16 cellular contexts compared by ENCODE assay signal in the genomic region with DNA sequence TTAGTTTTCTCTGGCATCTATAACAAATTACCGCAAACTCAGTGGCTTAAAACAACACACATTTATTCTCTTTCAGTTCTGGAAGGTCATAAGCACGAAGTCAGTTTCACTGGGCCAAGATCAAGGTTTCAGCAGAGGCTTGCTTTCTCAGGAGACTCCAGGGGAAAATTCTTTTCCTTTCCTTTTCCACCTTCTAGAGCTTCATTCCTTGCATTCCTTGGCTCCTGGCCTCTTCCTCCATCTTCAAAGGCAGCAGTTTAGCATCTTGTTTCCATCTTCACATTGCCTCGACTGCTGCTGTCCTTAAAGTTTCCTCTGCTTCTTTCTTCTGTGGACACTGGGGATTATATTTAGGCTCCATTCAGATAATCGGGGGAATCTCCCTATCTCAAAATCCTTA.
"Had no signal": no experiment of that assay in that cellular context is flagged by ENCODE, and none has a peak within 500 bp of the region (broad histone marks: within the 10 kb centered on the region; RNA-seq: fewer than 3 reads in every experiment).

No MANE protein-coding gene starts in this region.

- H3K27me3 Mint-ChIP-seq: progenitor cell of endocrine pancreas; stimulated activated naive CD8-positive, alpha-beta T cell treated with anti-CD3 and anti-CD28 coated beads, Interleukin-15, Interleukin-2, amounts not matched to agents 100 ng/mL and 50 ng/mL, for 24 hours had no signal

- H3K9me3 ChIP-seq: right atrium auricular region, suprapubic skin, upper lobe of left lung had no signal

- H3K27ac Mint-ChIP-seq: activated T-helper 17 cell treated with anti-CD3 and anti-CD28 coated beads, Interleukin-2, amount 50 U/mL, for 72 hours; natural killer cell; progenitor cell of endocrine pancreas; stimulated activated naive CD8-positive, alpha-beta T cell treated with anti-CD3 and anti-CD28 coated beads, Interleukin-15, Interleukin-2, amounts not matched to agents 100 ng/mL and 50 ng/mL, for 24 hours had no signal

- H3K27me3 ChIP-seq: right atrium auricular region, suprapubic skin, upper lobe of left lung had no signal

- H3K4me3 Mint-ChIP-seq: activated T-helper 17 cell treated with anti-CD3 and anti-CD28 coated beads, Interleukin-2, amount 50 U/mL, for 72 hours; natural killer cell; stimulated activated naive CD8-positive, alpha-beta T cell treated with anti-CD3 and anti-CD28 coated beads, Interleukin-15, Interleukin-2, amounts not matched to agents 100 ng/mL and 50 ng/mL, for 24 hours had no signal

- DNase-seq: activated CD4-positive, alpha-beta T cell treated with anti-CD3 and anti-CD28 coated beads for 1 hour; activated CD4-positive, alpha-beta T cell treated with anti-CD3 and anti-CD28 coated beads, Interleukin-2, amount 50 U/mL, for 48 hours; activated naive CD4-positive, alpha-beta T cell treated with Interleukin-2 at 50 U/mL for 16 hours; aorta; central memory CD4-positive, alpha-beta T cell; natural killer cell; upper lobe of left lung had no signal

- H3K4me3 ChIP-seq: right atrium auricular region, SK-N-MC, smooth muscle cell, suprapubic skin, upper lobe of left lung had no signal

- H3K4me1 ChIP-seq: suprapubic skin, upper lobe of left lung had no signal

- ATAC-seq: activated T-helper 17 cell treated with anti-CD3 and anti-CD28 coated beads, Interleukin-2, amount 50 U/mL, for 72 hours; left lobe of liver; natural killer cell had no signal

- H3K27ac ChIP-seq: epithelial cell of prostate, SK-N-MC, suprapubic skin, upper lobe of left lung had no signal

- H3K36me3 Mint-ChIP-seq: natural killer cell had no signal

- H3K9me3 Mint-ChIP-seq: activated T-helper 17 cell treated with anti-CD3 and anti-CD28 coated beads, Interleukin-2, amount 50 U/mL, for 72 hours; natural killer cell; stimulated activated naive CD8-positive, alpha-beta T cell treated with anti-CD3 and anti-CD28 coated beads, Interleukin-15, Interleukin-2, amounts not matched to agents 100 ng/mL and 50 ng/mL, for 24 hours had no signal

- H3K4me1 Mint-ChIP-seq: activated T-helper 17 cell treated with anti-CD3 and anti-CD28 coated beads, Interleukin-2, amount 50 U/mL, for 72 hours; natural killer cell had no signal

- H3K36me3 ChIP-seq: right atrium auricular region, suprapubic skin, upper lobe of left lung had no signal
